25 cellular contexts compared by ENCODE assay signal in the genomic region with DNA sequence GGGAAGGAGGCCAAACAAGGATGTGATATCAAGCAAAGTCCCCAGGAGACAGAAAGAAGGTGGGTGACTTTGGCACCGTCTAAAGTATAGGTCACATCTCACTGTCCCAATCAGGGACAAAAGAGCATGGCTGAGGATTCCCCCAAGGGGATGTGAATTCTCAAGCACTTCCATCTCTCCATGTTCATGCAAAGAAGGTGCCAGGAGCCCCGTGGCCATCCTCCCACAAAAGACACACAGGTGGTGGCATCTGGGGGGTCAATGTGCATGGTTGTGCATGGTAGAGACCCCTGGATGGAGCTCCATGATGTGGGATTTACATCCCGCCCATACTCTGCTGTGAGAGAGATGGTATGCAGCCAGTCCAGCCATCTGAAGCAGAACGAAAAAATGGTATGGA.
"Had no signal": no experiment of that assay in that cellular context is flagged by ENCODE, and none has a peak within 500 bp of the region (broad histone marks: within the 10 kb centered on the region; RNA-seq: fewer than 3 reads in every experiment).

No MANE protein-coding gene starts in this region.

- ATAC-seq: natural killer cell; right cardiac atrium; sciatic nerve; stimulated activated effector memory CD8-positive, alpha-beta T cell treated with anti-CD3 and anti-CD28 coated beads, Interleukin-12 subunit alpha, Interleukin-12 subunit beta, amount 100 ng/mL, for 72 hours had no signal

- H3K36me3 ChIP-seq: ovary, prostate gland, transverse colon, upper lobe of left lung, vagina had no signal

- H3K9me3 Mint-ChIP-seq: mesothelial cell of epicardium; naive B cell; natural killer cell; stimulated activated effector memory CD8-positive, alpha-beta T cell treated with anti-CD3 and anti-CD28 coated beads, Interleukin-12 subunit alpha, Interleukin-12 subunit beta, amount 100 ng/mL, for 72 hours; stimulated activated naive CD8-positive, alpha-beta T cell treated with anti-CD3 and anti-CD28 coated beads, Interleukin-15, Interleukin-2, amounts not matched to agents 100 ng/mL and 50 ng/mL, for 24 hours had no signal

- H3K27ac ChIP-seq: left ventricle myocardium inferior, ovary, prostate gland, skin epidermis, suprapubic skin, transverse colon, upper lobe of left lung, vagina had no signal

- H3K27ac Mint-ChIP-seq: immature natural killer cell; mesothelial cell of epicardium; naive B cell; natural killer cell; stimulated activated effector memory CD8-positive, alpha-beta T cell treated with anti-CD3 and anti-CD28 coated beads, Interleukin-12 subunit alpha, Interleukin-12 subunit beta, amount 100 ng/mL, for 72 hours; stimulated activated naive CD8-positive, alpha-beta T cell treated with anti-CD3 and anti-CD28 coated beads, Interleukin-15, Interleukin-2, amounts not matched to agents 100 ng/mL and 50 ng/mL, for 24 hours had no signal

- H3K27me3 Mint-ChIP-seq: naive B cell; stimulated activated naive CD8-positive, alpha-beta T cell treated with anti-CD3 and anti-CD28 coated beads, Interleukin-15, Interleukin-2, amounts not matched to agents 100 ng/mL and 50 ng/mL, for 24 hours had no signal

- DNase-seq: hypothalamus; immature natural killer cell; left ventricle myocardium inferior; mesendoderm; naive B cell; natural killer cell; ovary; retina; right cardiac atrium; stimulated activated CD4-positive, alpha-beta T cell treated with anti-CD3 and anti-CD28 coated beads, Interleukin-12 subunit alpha, Interleukin-12 subunit beta, amount 100 ng/mL, for 4 hours; stimulated activated CD4-positive, alpha-beta T cell treated with anti-CD3 and anti-CD28 coated beads, Interleukin-15, amount 100 ng/mL, for 24 hours; stimulated activated CD4-positive, alpha-beta T cell treated with anti-CD3 and anti-CD28 coated beads, Interleukin-2, amount 100 ng/mL, for 24 hours; stimulated activated CD4-positive, alpha-beta T cell treated with anti-CD3 and anti-CD28 coated beads, Interleukin-4, amount 100 ng/mL, for 24 hours; stimulated activated naive CD4-positive, alpha-beta T cell; transverse colon; upper lobe of left lung had no signal

- H3K4me3 ChIP-seq: left ventricle myocardium inferior, lung, ovary, prostate gland, skin epidermis, suprapubic skin, transverse colon, upper lobe of left lung, vagina had no signal

- H3K4me3 Mint-ChIP-seq: immature natural killer cell; mesothelial cell of epicardium; naive B cell; natural killer cell; stimulated activated effector memory CD8-positive, alpha-beta T cell treated with anti-CD3 and anti-CD28 coated beads, Interleukin-12 subunit alpha, Interleukin-12 subunit beta, amount 100 ng/mL, for 72 hours; stimulated activated naive CD8-positive, alpha-beta T cell treated with anti-CD3 and anti-CD28 coated beads, Interleukin-15, Interleukin-2, amounts not matched to agents 100 ng/mL and 50 ng/mL, for 24 hours had no signal

- H3K4me1 Mint-ChIP-seq: immature natural killer cell; naive B cell; natural killer cell; stimulated activated effector memory CD8-positive, alpha-beta T cell treated with anti-CD3 and anti-CD28 coated beads, Interleukin-12 subunit alpha, Interleukin-12 subunit beta, amount 100 ng/mL, for 72 hours had no signal

- H3K9me3 ChIP-seq: left ventricle myocardium inferior, ovary, prostate gland, suprapubic skin, transverse colon, upper lobe of left lung, vagina had no signal

- H3K36me3 Mint-ChIP-seq: immature natural killer cell; mesothelial cell of epicardium; naive B cell; natural killer cell; stimulated activated effector memory CD8-positive, alpha-beta T cell treated with anti-CD3 and anti-CD28 coated beads, Interleukin-12 subunit alpha, Interleukin-12 subunit beta, amount 100 ng/mL, for 72 hours had no signal

- H3K27me3 ChIP-seq: ovary, suprapubic skin, transverse colon, upper lobe of left lung, vagina had no signal
